In genomic region chr9:78319197-78320029, GRCh38 we compare ENCODE assay signal across 15 cellular contexts. TPM values are rescaled to one million over a fixed set of nuclear protein-coding genes. Genes with fewer than 3 reads are reported as not detected.
DNase-seq lines count a peak whose midpoint lies in the region; ATAC-seq lines count a peak whose summit lies in the region.
"Had no signal": no experiment of that assay in that cellular context is flagged by ENCODE, and none has a peak within 500 bp of the region (broad histone marks: within the 10 kb centered on the region; RNA-seq: fewer than 3 reads in every experiment).

No MANE protein-coding gene starts in this region.

- H3K27me3 Mint-ChIP-seq in stimulated activated naive CD8-positive, alpha-beta T cell treated with anti-CD3 and anti-CD28 coated beads, Interleukin-15, amount 100 ng/mL, for 72 hours, result no peaks in the 10 kb centered on the region

- peaks cover 0 to 7% of the 10 kb centered on the region in 2 donors for H3K9me3 Mint-ChIP-seq in stimulated activated naive CD8-positive, alpha-beta T cell treated with anti-CD3 and anti-CD28 coated beads, Interleukin-15, amount 100 ng/mL, for 72 hours
- H3K9me3 Mint-ChIP-seq: CD8-positive, alpha-beta T cell had no signal

- peaks cover 22% of the 10 kb centered on the region for H3K4me1 Mint-ChIP-seq in stimulated activated naive CD8-positive, alpha-beta T cell treated with anti-CD3 and anti-CD28 coated beads, Interleukin-15, amount 100 ng/mL, for 72 hours

- H3K4me3 Mint-ChIP-seq in stimulated activated naive CD8-positive, alpha-beta T cell treated with anti-CD3 and anti-CD28 coated beads, Interleukin-15, amount 100 ng/mL, for 72 hours, result no peak overlapping the region
- H3K4me3 Mint-ChIP-seq: CD8-positive, alpha-beta T cell had no signal

- peak overlapping the region; percentile 1 to 14 for H3K27ac Mint-ChIP-seq in stimulated activated naive CD8-positive, alpha-beta T cell treated with anti-CD3 and anti-CD28 coated beads, Interleukin-15, amount 100 ng/mL, for 72 hours
- H3K27ac Mint-ChIP-seq: CD8-positive, alpha-beta T cell had no signal

- DNase-seq in stimulated activated naive CD8-positive, alpha-beta T cell treated with anti-CD3 and anti-CD28 coated beads, Interleukin-15, amount 100 ng/mL, for 72 hours, result no peak
- DNase-seq in stimulated activated naive CD8-positive, alpha-beta T cell treated with anti-CD3 and anti-CD28 coated beads, Interleukin-15, Interleukin-2, amounts not matched to agents 100 U/mL and 50 U/mL, for 24 hours, result no peak
- DNase-seq in astrocyte of the hippocampus (ENCODE audit: low read depth, low spot score) (peak; percentile 23), medulla oblongata (ENCODE audit: extremely low spot score) (peak; percentile 49), NAMALWA (ENCODE audit: low spot score) (no peak), HCEC 1CT (no peak), A172 (ENCODE audit: low spot score) (no peak)
- DNase-seq: CD8-positive, alpha-beta T cell; GF-D8; GM23248; MM.1S; NCI-H1105 treated with DMSO at 0.1 percent for 48 hours; NCI-H187; NCI-H748 treated with DMSO at 0.1 percent for 48 hours; PC-9 had no signal

- no peak for ATAC-seq in stimulated activated naive CD8-positive, alpha-beta T cell treated with anti-CD3 and anti-CD28 coated beads, Interleukin-15, amount 100 ng/mL, for 72 hours
- ATAC-seq in stimulated activated naive CD8-positive, alpha-beta T cell treated with anti-CD3 and anti-CD28 coated beads, Interleukin-15, Interleukin-2, amounts not matched to agents 100 U/mL and 50 U/mL, for 24 hours, result no peak
- ATAC-seq: CD8-positive, alpha-beta T cell had no signal

RNA-seq across cellular contexts. Expression of gene PSAT1, which starts 22.5 kb away (rescaled TPM):
- total RNA-seq in A172 (2014; rRNA removed; shearing (Covaris generic)), result 147 and 182 TPM in 2 replicates

Comparison
In these comparisons a context has a peak if more than half of its experiments do, and no peak if none do; other contexts are left out.
1. DNase-seq: peak in astrocyte of the hippocampus (single experiment) and medulla oblongata (single experiment); none in stimulated activated naive CD8-positive, alpha-beta T cell treated with anti-CD3 and anti-CD28 coated beads, Interleukin-15, amount 100 ng/mL, for 72 hours (0 of 2), stimulated activated naive CD8-positive, alpha-beta T cell treated with anti-CD3 and anti-CD28 coated beads, Interleukin-15, Interleukin-2, amounts not matched to agents 100 U/mL and 50 U/mL, for 24 hours (single experiment), NAMALWA (single experiment), HCEC 1CT (single experiment) and A172 (single experiment).